24 cellular contexts compared by ENCODE assay signal in genomic region chr13:21001471-21001870, GRCh38.
"Had no signal": no experiment of that assay in that cellular context is flagged by ENCODE, and none has a peak within 500 bp of the region (broad histone marks: within the 10 kb centered on the region; RNA-seq: fewer than 3 reads in every experiment).

No MANE protein-coding gene starts in this region.

- DNase-seq: cerebellar nuclear complex; dorsolateral prefrontal cortex; effector CD8-positive, alpha-beta T cell; endodermal cell; foreskin fibroblast; gastrocnemius medialis; heart left ventricle; kidney; left lung; mammary epithelial cell; mucosa of descending colon; naive B cell; sigmoid colon; stimulated activated CD4-positive, alpha-beta T cell treated with anti-CD3 and anti-CD28 coated beads, Interleukin-4, amount 100 ng/mL, for 4 hours; stimulated activated naive B cell treated with anti-CD40 and anti-IgM and Interleukin-4, amounts not matched to agents 10 μg/mL and 1 μg/mL and 100 μg/mL, for 72 hours; transverse colon had no signal

- H3K4me3 Mint-ChIP-seq: endodermal cell; natural killer cell treated with Interleukin-12 subunit alpha and Interleukin-12 subunit beta and Interleukin-15 and Interleukin-18, amount 100 ng/mL, for 72 hours; neural crest cell; stimulated activated naive B cell treated with anti-CD40 and anti-IgM and Interleukin-4, amounts not matched to agents 10 μg/mL and 1 μg/mL and 100 μg/mL, for 72 hours; stimulated activated naive CD8-positive, alpha-beta T cell treated with anti-CD3 and anti-CD28 coated beads, Interleukin-15, Interleukin-2, amounts not matched to agents 100 ng/mL and 50 ng/mL, for 24 hours had no signal

- H2AFZ ChIP-seq: hepatocyte had no signal

- H3K27me3 ChIP-seq: dorsolateral prefrontal cortex, gastrocnemius medialis, heart left ventricle, hepatocyte, left lung, neutrophil, pancreas, sigmoid colon, transverse colon had no signal

- H3K36me3 ChIP-seq: gastrocnemius medialis, pancreas, transverse colon had no signal

- H3K27ac Mint-ChIP-seq: endodermal cell; naive B cell; natural killer cell treated with Interleukin-12 subunit alpha and Interleukin-12 subunit beta and Interleukin-15 and Interleukin-18, amount 100 ng/mL, for 72 hours; stimulated activated naive B cell treated with anti-CD40 and anti-IgM and Interleukin-4, amounts not matched to agents 10 μg/mL and 1 μg/mL and 100 μg/mL, for 72 hours; stimulated activated naive CD8-positive, alpha-beta T cell treated with anti-CD3 and anti-CD28 coated beads, Interleukin-15, Interleukin-2, amounts not matched to agents 100 ng/mL and 50 ng/mL, for 24 hours had no signal

- H3K4me2 ChIP-seq: hepatocyte had no signal

- H3K4me1 Mint-ChIP-seq: endodermal cell, naive B cell, neural crest cell had no signal

- H3K9me3 Mint-ChIP-seq: natural killer cell treated with Interleukin-12 subunit alpha and Interleukin-12 subunit beta and Interleukin-15 and Interleukin-18, amount 100 ng/mL, for 72 hours; neural crest cell; stimulated activated naive B cell treated with anti-CD40 and anti-IgM and Interleukin-4, amounts not matched to agents 10 μg/mL and 1 μg/mL and 100 μg/mL, for 72 hours had no signal

- H3K9me3 ChIP-seq: gastrocnemius medialis, mucosa of descending colon, neutrophil, pancreas, sigmoid colon, transverse colon had no signal

- H3K36me3 Mint-ChIP-seq: naive B cell; natural killer cell treated with Interleukin-12 subunit alpha and Interleukin-12 subunit beta and Interleukin-15 and Interleukin-18, amount 100 ng/mL, for 72 hours had no signal

- ATAC-seq: esophagus mucosa; gastrocnemius medialis; heart left ventricle; left lung; mucosa of descending colon; natural killer cell treated with Interleukin-12 subunit alpha and Interleukin-12 subunit beta and Interleukin-15 and Interleukin-18, amount 100 ng/mL, for 72 hours; pancreas; stimulated activated naive B cell treated with anti-CD40 and anti-IgM and Interleukin-4, amounts not matched to agents 10 μg/mL and 1 μg/mL and 100 μg/mL, for 72 hours had no signal

- H3K27ac ChIP-seq: dorsolateral prefrontal cortex, epithelial cell of prostate, gastrocnemius medialis, heart left ventricle, hepatocyte, left lung, neutrophil, pancreas, sigmoid colon, transverse colon had no signal

- H3K4me3 ChIP-seq: dorsolateral prefrontal cortex, gastrocnemius medialis, heart left ventricle, hepatocyte, left lung, mucosa of descending colon, pancreas, sigmoid colon, transverse colon had no signal

- H3K27me3 Mint-ChIP-seq: naive B cell; natural killer cell treated with Interleukin-12 subunit alpha and Interleukin-12 subunit beta and Interleukin-15 and Interleukin-18, amount 100 ng/mL, for 72 hours; stimulated activated naive B cell treated with anti-CD40 and anti-IgM and Interleukin-4, amounts not matched to agents 10 μg/mL and 1 μg/mL and 100 μg/mL, for 72 hours; stimulated activated naive CD8-positive, alpha-beta T cell treated with anti-CD3 and anti-CD28 coated beads, Interleukin-15, Interleukin-2, amounts not matched to agents 100 ng/mL and 50 ng/mL, for 24 hours had no signal
